25 cellular contexts compared by ENCODE assay signal in genomic region chr4:62661821-62662220, GRCh38.
"Had no signal": no experiment of that assay in that cellular context is flagged by ENCODE, and none has a peak within 500 bp of the region (broad histone marks: within the 10 kb centered on the region; RNA-seq: fewer than 3 reads in every experiment).

No MANE protein-coding gene starts in this region.

- H3K4me1 ChIP-seq: esophagus muscularis mucosa, foreskin keratinocyte, gastrocnemius medialis had no signal

- H3K36me3 ChIP-seq: brain microvascular endothelial cell, esophagus muscularis mucosa, gastrocnemius medialis, heart left ventricle had no signal

- H3K27ac ChIP-seq: brain microvascular endothelial cell, coronary artery, dorsolateral prefrontal cortex, esophagus muscularis mucosa, foreskin keratinocyte, gastrocnemius medialis, heart left ventricle, VCaP had no signal

- H3K9me3 ChIP-seq: esophagus muscularis mucosa, gastrocnemius medialis had no signal

- H3K4me3 ChIP-seq: coronary artery, dorsolateral prefrontal cortex, esophagus muscularis mucosa, gastrocnemius medialis, heart left ventricle had no signal

- H3K27me3 ChIP-seq: brain microvascular endothelial cell, dorsolateral prefrontal cortex, esophagus muscularis mucosa, foreskin keratinocyte, gastrocnemius medialis, heart left ventricle had no signal

- DNase-seq: activated B cell treated with CpG ODN at 0.5 μM for 24 hours; activated CD4-positive, alpha-beta T cell treated with anti-CD3 and anti-CD28 coated beads for 48 hours; activated CD4-positive, alpha-beta T cell treated with anti-CD3 and anti-CD28 coated beads, Interleukin-2, amount 50 U/mL, for 1 hour; activated CD4-positive, alpha-beta T cell treated with anti-CD3 and anti-CD28 coated beads, Interleukin-2, amount 50 U/mL, for 48 hours; activated CD8-positive, alpha-beta memory T cell treated with anti-CD3 and anti-CD28 coated beads for 24 hours; activated CD8-positive, alpha-beta T cell treated with anti-CD3 and anti-CD28 coated beads for 36 hours; activated effector memory CD4-positive, alpha-beta T cell treated with Interleukin-2 at 50 U/mL for 16 hours; activated gamma-delta T cell treated with Interleukin-2 at 50 U/mL for 16 hours; activated naive CD4-positive, alpha-beta T cell treated with anti-CD3 and anti-CD28 coated beads, Interleukin-2, amount 50 U/mL, for 16 hours; activated naive CD4-positive, alpha-beta T cell treated with Interleukin-2 at 50 U/mL for 16 hours; activated T-cell treated with anti-CD3 and anti-CD28 coated beads, Interleukin-2, amount 50 U/mL, for 4 hours; amniotic stem cell; anterior cingulate cortex; brain microvascular endothelial cell; dorsolateral prefrontal cortex; effector memory CD4-positive, alpha-beta T cell; erythroblast; foreskin keratinocyte; gastrocnemius medialis; glutamatergic neuron; heart left ventricle; T-helper 2 cell had no signal
